ENCODE assay signal across 6 cellular contexts in the genomic region with DNA sequence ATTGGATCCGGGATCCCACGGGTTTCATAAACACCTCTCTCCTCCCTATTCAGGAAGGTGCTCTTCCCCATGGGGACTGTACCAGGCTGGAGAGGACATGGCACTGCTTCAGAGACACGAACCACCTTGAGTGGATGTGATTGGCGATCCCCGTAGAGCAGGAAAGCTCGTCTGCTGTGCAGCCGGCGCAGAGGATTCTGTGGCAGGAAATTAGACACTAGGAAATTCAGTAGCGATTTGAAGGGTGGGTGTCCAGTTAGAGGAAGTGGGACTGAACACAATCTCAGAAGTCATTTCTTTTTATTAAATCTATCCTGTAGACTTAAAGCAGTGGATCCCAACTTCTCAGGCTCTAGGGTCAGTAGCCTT. TPM values are rescaled to one million over a fixed set of nuclear protein-coding genes. Genes with fewer than 3 reads are reported as not detected.
DNase-seq lines count a peak whose midpoint lies in the region; ATAC-seq and TF ChIP-seq lines count a peak whose summit lies in the region.
"Had no signal": no experiment of that assay in that cellular context is flagged by ENCODE, and none has a peak within 500 bp of the region (broad histone marks: within the 10 kb centered on the region; RNA-seq: fewer than 3 reads in every experiment).

No MANE protein-coding gene starts in this region.

- peak; percentile 11 for ATAC-seq in GM21723 (IDR thresholded peaks at IDR 0.05; ENCODE audit: unreplicated experiment)

- peak overlapping the region; percentile 94 for H3K4me2 ChIP-seq in fibroblast of lung (ENCODE audit: extremely low read depth, insufficient read depth, low read length)

- peaks cover 4% of the 10 kb centered on the region for H3K79me2 ChIP-seq in fibroblast of lung (ENCODE audit: control insufficient read depth, insufficient read depth, low read length)

- H2AFZ ChIP-seq in fibroblast of lung (ENCODE audit: low read length) = peak overlapping the region; percentile 99

- peak; percentile 48 for DNase-seq in NOMO-1 treated with DMSO at 0.1 percent for 48 hours (lab: John Stamatoyannopoulos, UW; ENCODE audit: unreplicated experiment)
- no peak for DNase-seq in fibroblast of lung (ENCODE audit: low read depth in 2 of 2)
- DNase-seq in EL = no peak

- H3K27me3 ChIP-seq in fibroblast of lung (ENCODE audit: control insufficient read depth, insufficient read depth, low read length) (no peaks in the 10 kb centered on the region), stomach smooth muscle (ENCODE audit: control insufficient read depth in 1 of 2, insufficient read depth in 2 of 2, low read length in 2 of 2) (no peaks in the 10 kb centered on the region)

- no peaks in the 10 kb centered on the region for H3K9me3 ChIP-seq in fibroblast of lung (ENCODE audit: control insufficient read depth, insufficient read depth, low read depth, low read length)
- H3K9me3 ChIP-seq in stomach smooth muscle (ENCODE audit: control insufficient read depth in 2 of 2, low read length in 2 of 2) = no peaks in the 10 kb centered on the region

- no peak overlapping the region for H3K27ac ChIP-seq in fibroblast of lung (ENCODE audit: insufficient read depth, low read length)
- H3K27ac ChIP-seq in stomach smooth muscle (ENCODE audit: low read length) = peak overlapping the region; percentile 79

- H3K4me1 ChIP-seq in fibroblast of lung (ENCODE audit: control insufficient read depth, extremely low read depth, insufficient read depth, low read length) = no peaks in the 10 kb centered on the region
- H3K4me1 ChIP-seq in stomach smooth muscle (ENCODE audit: control insufficient read depth, insufficient read depth, low read length) = peaks cover 17% of the 10 kb centered on the region

- H3K36me3 ChIP-seq in fibroblast of lung (ENCODE audit: control insufficient read depth, insufficient read depth, low read length) (no peaks in the 10 kb centered on the region), stomach smooth muscle (ENCODE audit: control insufficient read depth in 2 of 2, insufficient read depth in 2 of 2, low read length in 2 of 2) (peaks cover 2 to 9% of the 10 kb centered on the region in 2 donors)

- peak overlapping the region; percentile 59 to 96 (median 78) for H3K4me3 ChIP-seq in fibroblast of lung (replicated peaks in 1 of 4; ENCODE audit: control extremely low read depth in 1 of 4, insufficient read depth in 1 of 4, low read depth in 3 of 4, low read length in 4 of 4)
- peak overlapping the region; percentile 71 to 97 for H3K4me3 ChIP-seq in stomach smooth muscle (ENCODE audit: low read length in 2 of 2)

- H3K9ac ChIP-seq in fibroblast of lung (ENCODE audit: insufficient read depth, low read length) = peak overlapping the region; percentile 78
- H3K9ac ChIP-seq in stomach smooth muscle (ENCODE audit: low read length in 2 of 2) = peak overlapping the region; percentile 72 to 86

- no peaks in the 10 kb centered on the region for H4K20me1 ChIP-seq in fibroblast of lung (ENCODE audit: control insufficient read depth, extremely low read depth, insufficient read depth, low read length)

- TF ChIP-seq CTCF in fibroblast of lung (conservative IDR thresholded peaks at IDR 0.05 in 1 of 2, IDR thresholded peaks at IDR 0.05 in 1 of 2; ENCODE audit: low read depth in 1 of 2, low read length in 2 of 2) = no peak

RNA-seq across cellular contexts. Expression of a gene that starts 0.8 kb away (rescaled TPM):
- 4.3 and 5.1 TPM in 2 replicates for total RNA-seq in fibroblast of lung
- 3.0 and 3.7 TPM in 2 replicates for polyA plus RNA-seq in fibroblast of lung
- polyA plus RNA-seq in fibroblast of lung (2012) = 1.3 and 2.0 TPM in 2 replicates
- 0.20 and 0.26 TPM in 2 replicates for polyA minus RNA-seq in fibroblast of lung (ENCODE audit: low replicate concordance)

RNA-seq across cellular contexts. Expression of a gene that starts 45.0 kb away (rescaled TPM):
- not detected in 2 replicates for total RNA-seq in fibroblast of lung
- polyA plus RNA-seq in fibroblast of lung = not detected in 2 replicates
- polyA plus RNA-seq in fibroblast of lung (2012) = not detected in 2 replicates
- polyA minus RNA-seq in fibroblast of lung (ENCODE audit: low replicate concordance) = not detected in 2 replicates

RNA-seq across cellular contexts. Expression of a gene that starts 46.5 kb away (rescaled TPM):
- not detected in 2 replicates for total RNA-seq in fibroblast of lung
- not detected in 2 replicates for polyA plus RNA-seq in fibroblast of lung
- polyA plus RNA-seq in fibroblast of lung (2012) = not detected in 2 replicates
- not detected in 2 replicates for polyA minus RNA-seq in fibroblast of lung (ENCODE audit: low replicate concordance)

RNA-seq across cellular contexts. Expression of a gene that starts 56.4 kb away (rescaled TPM):
- total RNA-seq in fibroblast of lung = not detected in 2 replicates
- polyA plus RNA-seq in fibroblast of lung = not detected in 2 replicates
- not detected in 2 replicates for polyA plus RNA-seq in fibroblast of lung (2012)
- polyA minus RNA-seq in fibroblast of lung (ENCODE audit: low replicate concordance) = not detected in 2 replicates
- total RNA-seq: left cardiac atrium had no signal

RNA-seq across cellular contexts. Expression of a gene that starts 57.3 kb away (rescaled TPM):
- total RNA-seq in fibroblast of lung = 30.7 and 38.8 TPM in 2 replicates
- 17.6 and 19.8 TPM in 2 replicates for polyA plus RNA-seq in fibroblast of lung
- polyA plus RNA-seq in fibroblast of lung (2012) = 46.2 and 54.4 TPM in 2 replicates
- 6.5 and 17.9 TPM in 2 replicates for polyA minus RNA-seq in fibroblast of lung (ENCODE audit: low replicate concordance)
